ENCODE assay signal across 9 cellular contexts in the genomic region with DNA sequence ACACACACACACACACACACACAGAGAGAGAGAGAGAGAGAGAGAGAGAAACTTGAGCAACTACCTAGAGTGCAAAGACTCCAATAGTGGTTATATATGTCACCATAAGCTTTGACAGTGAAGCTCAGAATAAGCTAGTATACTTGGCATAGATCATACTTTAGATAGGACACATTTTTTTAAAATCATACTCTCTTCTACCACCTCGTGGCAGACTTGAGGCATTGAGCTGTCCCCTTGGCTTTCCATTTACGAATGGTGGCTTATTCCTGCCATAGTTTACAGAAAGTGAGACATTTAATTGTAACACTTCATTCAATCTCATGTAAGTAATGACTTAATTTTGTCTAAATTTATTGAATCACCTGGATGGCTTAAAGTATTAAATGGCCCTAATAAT.
A peak's percentile ranks its signal among the peaks of the same experiment; 100 is the strongest.
DNase-seq lines count a peak whose midpoint lies in the region; ATAC-seq and TF ChIP-seq lines count a peak whose summit lies in the region.
"Had no signal": no experiment of that assay in that cellular context is flagged by ENCODE, and none has a peak within 500 bp of the region (broad histone marks: within the 10 kb centered on the region; RNA-seq: fewer than 3 reads in every experiment).

No MANE protein-coding gene starts in this region.

- H3K9ac ChIP-seq in HCT116 (ENCODE audit: low read length), result no peak overlapping the region

- H3K79me2 ChIP-seq in HCT116 (ENCODE audit: insufficient read depth, low read length), result no peaks in the 10 kb centered on the region

- H3K4me1 Mint-ChIP-seq in activated CD4-positive, alpha-beta T cell treated with anti-CD3 and anti-CD28 coated beads, Interleukin-2, amount 10 ng/mL, durations not matched to agents 24 days and 14 days, result no peaks in the 10 kb centered on the region
- peaks cover 4% of the 10 kb centered on the region for H3K4me1 Mint-ChIP-seq in activated CD4-positive, alpha-beta T cell treated with anti-CD3 and anti-CD28 coated beads, Interleukin-2, amount 10 ng/mL, durations not matched to agents 7 days and 5 days
- H3K4me1 Mint-ChIP-seq in endothelial cell (ENCODE audit: unreplicated experiment), result peaks cover 3% of the 10 kb centered on the region

- 0 out of 2 replicates have a peak, but pooled peaks have one; percentile 11 for TF ChIP-seq RAD21 in HCT116 (IDR thresholded peaks at IDR 0.05; ENCODE audit: low read depth)

- H3K9me3 ChIP-seq in HCT116 (ENCODE audit: control insufficient read depth in 1 of 2, insufficient read depth in 1 of 2, low read depth in 1 of 2, low read length in 2 of 2) (no peaks in the 10 kb centered on the region; a peak in 1 of 4 replicates), upper lobe of left lung (no peaks in the 10 kb centered on the region)

- no peak overlapping the region for H3K27ac ChIP-seq in HCT116 (ENCODE audit: low read depth, low read length)
- H3K27ac ChIP-seq in upper lobe of left lung, result no peak overlapping the region

- ATAC-seq in HCT116, result peak; percentile 57; the same call in 1 of the 2 replicates
- peak; percentile 62 to 67 for ATAC-seq in upper lobe of left lung (ENCODE audit: low FRiP score in 2 of 2)

- no peak overlapping the region for H3K4me2 ChIP-seq in HCT116 (ENCODE audit: low read length)

- no peaks in the 10 kb centered on the region for H3K9me3 Mint-ChIP-seq in activated CD4-positive, alpha-beta T cell treated with anti-CD3 and anti-CD28 coated beads, Interleukin-2, amount 10 ng/mL, durations not matched to agents 24 days and 14 days
- no peaks in the 10 kb centered on the region for H3K9me3 Mint-ChIP-seq in activated CD4-positive, alpha-beta T cell treated with anti-CD3 and anti-CD28 coated beads, Interleukin-2, amount 10 ng/mL, durations not matched to agents 7 days and 5 days
- H3K9me3 Mint-ChIP-seq in endothelial cell (ENCODE audit: unreplicated experiment), result no peaks in the 10 kb centered on the region

- H3K27ac Mint-ChIP-seq in activated CD4-positive, alpha-beta T cell treated with anti-CD3 and anti-CD28 coated beads, Interleukin-2, amount 10 ng/mL, durations not matched to agents 24 days and 14 days, result no peak overlapping the region
- no peak overlapping the region for H3K27ac Mint-ChIP-seq in activated CD4-positive, alpha-beta T cell treated with anti-CD3 and anti-CD28 coated beads, Interleukin-2, amount 10 ng/mL, durations not matched to agents 7 days and 5 days
- H3K27ac Mint-ChIP-seq in endothelial cell (ENCODE audit: unreplicated experiment), result no peak overlapping the region

- RAD21 ChIA-PET in HCT116 (lab: Charles Lee; ENCODE audit: low non-redundant PET in 1 of 2, low total read pairs in 2 of 2, uncharacterized antibody in 2 of 2, unreplicated experiment in 2 of 2), result interaction anchor here in 1 of 2 experiments (0.7 kb wide), 1 partner anchor 510 kb away, joined by 3 read pairs; no protein-coding TSS in a partner anchor

- peak; percentile 56 for DNase-seq in activated CD4-positive, alpha-beta T cell treated with anti-CD3 and anti-CD28 coated beads, Interleukin-2, amount 10 ng/mL, durations not matched to agents 24 days and 14 days
- no peak for DNase-seq in activated CD4-positive, alpha-beta T cell treated with anti-CD3 and anti-CD28 coated beads, Interleukin-2, amount 10 ng/mL, durations not matched to agents 7 days and 5 days
- DNase-seq in HCT116 (ENCODE audit: low read depth, low spot score) (peak; percentile 4), NCI-H146 (lab: John Stamatoyannopoulos, UW) (peak; percentile 34), erythroblast (lab: John Stamatoyannopoulos, UW) (peak; percentile 6 to 8), upper lobe of left lung (no peak), KG1 (lab: John Stamatoyannopoulos, UW) (no peak), endothelial cell (ENCODE audit: low spot score) (no peak)

- H3K27me3 Mint-ChIP-seq in activated CD4-positive, alpha-beta T cell treated with anti-CD3 and anti-CD28 coated beads, Interleukin-2, amount 10 ng/mL, durations not matched to agents 24 days and 14 days, result peaks cover 15% of the 10 kb centered on the region
- H3K27me3 Mint-ChIP-seq in activated CD4-positive, alpha-beta T cell treated with anti-CD3 and anti-CD28 coated beads, Interleukin-2, amount 10 ng/mL, durations not matched to agents 7 days and 5 days, result peaks cover 4% of the 10 kb centered on the region
- peaks cover 2% of the 10 kb centered on the region for H3K27me3 Mint-ChIP-seq in endothelial cell (ENCODE audit: unreplicated experiment)
- H3K27me3 Mint-ChIP-seq: brain had no signal

- no peaks in the 10 kb centered on the region for H3K4me1 ChIP-seq in HCT116 (ENCODE audit: control insufficient read depth in 1 of 2, insufficient read depth in 2 of 2, low read length in 2 of 2)
- peaks cover 0 to 4% (median 2%) of the 10 kb centered on the region in 4 donors for H3K4me1 ChIP-seq in upper lobe of left lung

- BruUV-seq in HCT116 (replicated peaks; lab: Mats Ljungman, UMichigan), result no TSS peak

- no peaks in the 10 kb centered on the region for H3K9me2 ChIP-seq in HCT116 (ENCODE audit: insufficient read depth)

- H3K4me3 ChIP-seq in HCT116 (replicated peaks in 1 of 2; ENCODE audit: low read depth in 1 of 2, low read length in 2 of 2) (no peak overlapping the region), upper lobe of left lung (no peak overlapping the region)

- no peak for TF ChIP-seq EP300 in upper lobe of left lung (IDR thresholded peaks at IDR 0.05)

- H2AFZ ChIP-seq in HCT116 (ENCODE audit: low read depth, low read length, poor library complexity, severe bottlenecking), result no peak overlapping the region

- POLR2A ChIA-PET in activated CD4-positive, alpha-beta T cell treated with anti-CD3 and anti-CD28 coated beads, Interleukin-2, amount 10 ng/mL, durations not matched to agents 7 days and 5 days (lab: Charles Lee), result no interaction called here
- POLR2A ChIA-PET in HCT116 (lab: Charles Lee), result interaction anchor here (0.6 kb wide), 1 partner anchor 111 kb away, joined by 3 read pairs; no protein-coding TSS in a partner anchor

- H3K36me3 ChIP-seq in HCT116 (ENCODE audit: control insufficient read depth in 1 of 2, insufficient read depth in 2 of 2, low read length in 2 of 2) (no peaks in the 10 kb centered on the region; a peak in 1 of 4 replicates), upper lobe of left lung (no peaks in the 10 kb centered on the region)

- CTCF ChIA-PET in activated CD4-positive, alpha-beta T cell treated with anti-CD3 and anti-CD28 coated beads, Interleukin-2, amount 10 ng/mL, durations not matched to agents 7 days and 5 days (lab: Charles Lee), result no interaction called here
- CTCF ChIA-PET in HCT116 (lab: Charles Lee), result interaction anchor here (0.6 to 1.0 kb wide), 2 partner anchors 311 to 553 kb away, joined by 3 to 8 read pairs; no protein-coding TSS in a partner anchor

- H3K27me3 ChIP-seq in HCT116 (ENCODE audit: insufficient read depth, low read length), result no peaks in the 10 kb centered on the region
- no peaks in the 10 kb centered on the region for H3K27me3 ChIP-seq in upper lobe of left lung

- 33 to 45% methylated on average over 2 of the region's 2 CpGs for WGBS in upper lobe of left lung, 2 donors

- TF ChIP-seq POLR2A in HCT116 (IDR thresholded peaks at IDR 0.05; ENCODE audit: borderline replicate concordance, extremely low read depth, insufficient read depth, insufficient read length) (no peak), erythroblast (IDR thresholded peaks at IDR 0.05; ENCODE audit: low read length) (no peak), upper lobe of left lung (IDR thresholded peaks at IDR 0.05) (no peak)

- TF ChIP-seq CTCF in HCT116 (IDR thresholded peaks at IDR 0.05 in 2 of 3, conservative IDR thresholded peaks at IDR 0.05 in 1 of 3; ENCODE audit: borderline replicate concordance in 1 of 3, insufficient read depth in 1 of 3, low read depth in 2 of 3, low read length in 2 of 3), result peak in 2 of 3 experiments; percentile 25 to 38; a peak in 2 of 6 replicates
- peak in 5 of 6 experiments; percentile 41 to 63 (median 51) for TF ChIP-seq CTCF in upper lobe of left lung (IDR thresholded peaks at IDR 0.05)
- TF ChIP-seq CTCF in endothelial cell (IDR thresholded peaks at IDR 0.05; ENCODE audit: unreplicated experiment), result no peak

- H4K20me1 ChIP-seq in HCT116 (ENCODE audit: insufficient read depth), result no peaks in the 10 kb centered on the region

- H3K4me3 Mint-ChIP-seq in activated CD4-positive, alpha-beta T cell treated with anti-CD3 and anti-CD28 coated beads, Interleukin-2, amount 10 ng/mL, durations not matched to agents 24 days and 14 days, result no peak overlapping the region
- H3K4me3 Mint-ChIP-seq in activated CD4-positive, alpha-beta T cell treated with anti-CD3 and anti-CD28 coated beads, Interleukin-2, amount 10 ng/mL, durations not matched to agents 7 days and 5 days, result no peak overlapping the region
- H3K4me3 Mint-ChIP-seq in endothelial cell (ENCODE audit: unreplicated experiment), result no peak overlapping the region
- H3K4me3 Mint-ChIP-seq: brain had no signal

- intact Hi-C loops in activated CD4-positive, alpha-beta T cell treated with anti-CD3 and anti-CD28 coated beads, Interleukin-2, amount 10 ng/mL, durations not matched to agents 24 days and 14 days (cut with micrococcal nuclease), result loop anchor here (2.0 kb wide), 1 partner anchor 30 kb away; no protein-coding TSS in a partner anchor
- intact Hi-C loops in HCT116 (cut with micrococcal nuclease), result no loop called here

- H3K36me3 Mint-ChIP-seq in activated CD4-positive, alpha-beta T cell treated with anti-CD3 and anti-CD28 coated beads, Interleukin-2, amount 10 ng/mL, durations not matched to agents 24 days and 14 days (ENCODE audit: low read depth), result no peaks in the 10 kb centered on the region
- no peaks in the 10 kb centered on the region for H3K36me3 Mint-ChIP-seq in activated CD4-positive, alpha-beta T cell treated with anti-CD3 and anti-CD28 coated beads, Interleukin-2, amount 10 ng/mL, durations not matched to agents 7 days and 5 days (ENCODE audit: low read depth)
- H3K36me3 Mint-ChIP-seq in endothelial cell (ENCODE audit: low read depth, unreplicated experiment), result no peaks in the 10 kb centered on the region
- H3K36me3 Mint-ChIP-seq: brain had no signal

TF ChIP-seq in HCT116, 20 proteins besides CTCF, POLR2A, EP300 and RAD21 (continues in another document):
- TF ChIP-seq, protein P1, sequence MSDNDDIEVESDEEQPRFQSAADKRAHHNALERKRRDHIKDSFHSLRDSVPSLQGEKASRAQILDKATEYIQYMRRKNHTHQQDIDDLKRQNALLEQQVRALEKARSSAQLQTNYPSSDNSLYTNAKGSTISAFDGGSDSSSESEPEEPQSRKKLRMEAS (IDR thresholded peaks at IDR 0.05), result no peak
- TF ChIP-seq JUND (IDR thresholded peaks at IDR 0.05) (no peak), EGR1 (IDR thresholded peaks at IDR 0.05; ENCODE audit: low read depth) (no peak), ELF1 (IDR thresholded peaks at IDR 0.05; ENCODE audit: borderline replicate concordance, low read depth) (no peak), ZFX (IDR thresholded peaks at IDR 0.05) (no peak), FOSL1 (IDR thresholded peaks at IDR 0.05; ENCODE audit: low read depth) (no peak), SRF (IDR thresholded peaks at IDR 0.05; ENCODE audit: low read depth) (no peak), YY1 (IDR thresholded peaks at IDR 0.05; ENCODE audit: extremely low read depth, insufficient replicate concordance, low read depth, low read length) (no peak), POLR2AphosphoS5 (IDR thresholded peaks at IDR 0.05; ENCODE audit: low read depth, low read length) (no peak), EZH2phosphoT487 (IDR thresholded peaks at IDR 0.05; ENCODE audit: borderline replicate concordance) (no peak)

Comparison
In these comparisons a context has a peak if more than half of its experiments do, and no peak if none do; other contexts are left out.
1. DNase-seq: peak in activated CD4-positive, alpha-beta T cell treated with anti-CD3 and anti-CD28 coated beads, Interleukin-2, amount 10 ng/mL, durations not matched to agents 24 days and 14 days (single experiment), HCT116 (single experiment), NCI-H146 (single experiment) and erythroblast (2 of 2); none in activated CD4-positive, alpha-beta T cell treated with anti-CD3 and anti-CD28 coated beads, Interleukin-2, amount 10 ng/mL, durations not matched to agents 7 days and 5 days (single experiment), upper lobe of left lung (0 of 2), KG1 (single experiment) and endothelial cell (single experiment).